Comparison of ENCODE assay signal across 1 cellular context in genomic region chr11:117315285-117316196, GRCh38.
TF ChIP-seq lines count a peak whose summit lies in the region.

No MANE protein-coding gene starts in this region.

TF ChIP-seq in endothelial cell of umbilical vein, 7 proteins besides CTCF, POLR2A, EP300 and RAD21 (continued from another document):
- no peak for TF ChIP-seq MAX (IDR thresholded peaks at IDR 0.05; ENCODE audit: insufficient read depth, insufficient read length)
